Comparison of ENCODE assay signal across 7 cellular contexts in the genomic region with DNA sequence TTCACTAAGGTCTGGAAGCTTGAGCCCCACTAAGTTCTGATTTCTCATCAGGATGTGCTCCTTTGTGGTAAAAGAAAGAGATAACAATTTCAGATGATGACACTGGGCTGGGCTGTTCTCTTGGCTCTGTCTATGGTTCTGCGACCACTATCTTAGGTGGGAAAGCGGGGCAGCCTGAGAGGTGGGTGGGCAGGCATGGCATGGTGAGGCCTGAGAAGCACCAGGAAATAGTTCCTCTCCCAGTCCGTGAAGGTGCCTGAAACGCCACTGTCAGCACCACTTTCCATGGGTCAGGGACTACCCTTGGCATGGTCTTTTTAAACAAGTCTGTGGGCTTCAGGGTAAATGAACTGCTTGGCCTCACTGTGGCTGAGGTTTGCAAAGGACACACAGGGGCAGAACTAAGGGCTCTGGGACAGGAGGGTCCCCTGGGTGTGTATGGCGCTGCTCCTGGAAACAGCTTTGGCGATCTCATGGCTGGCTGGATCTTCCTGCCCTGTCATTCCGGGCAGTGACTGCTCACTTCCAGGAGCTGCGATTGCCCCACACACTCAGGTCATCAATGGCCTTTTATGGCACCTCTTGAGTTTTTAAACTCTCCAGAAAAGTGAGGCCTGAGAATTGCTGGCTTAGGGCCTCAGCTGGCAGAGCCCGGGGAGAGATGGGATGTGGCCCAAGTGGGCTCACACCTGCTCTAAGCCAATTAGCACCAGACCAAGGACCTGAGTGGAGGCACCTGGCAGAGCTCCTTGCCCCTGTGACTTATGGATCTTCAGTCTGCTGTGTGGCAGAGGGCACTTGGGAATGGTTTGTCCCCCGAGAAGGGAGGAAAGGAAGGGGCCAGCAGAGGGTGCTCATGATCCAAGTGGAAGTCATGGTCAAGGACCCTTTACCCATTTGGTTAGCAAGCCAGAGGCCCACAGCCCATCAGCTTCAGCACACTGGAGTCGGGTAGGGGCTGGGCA. TPM values are rescaled to one million over a fixed set of nuclear protein-coding genes. Genes with fewer than 3 reads are reported as not detected.
A peak's percentile ranks its signal among the peaks of the same experiment; 100 is the strongest.
DNase-seq lines count a peak whose midpoint lies in the region; ATAC-seq and TF ChIP-seq lines count a peak whose summit lies in the region.

No MANE protein-coding gene starts in this region.

- no peaks in the 10 kb centered on the region for H4K20me1 ChIP-seq in DND-41 (ENCODE audit: insufficient read depth, low read length)

- ATAC-seq in DND-41 (ENCODE audit: insufficient read depth, low read depth) (peak; percentile 22; the same call in 1 of the 3 replicates), HG03521 (IDR thresholded peaks at IDR 0.05; ENCODE audit: unreplicated experiment) (no peak), HG03571 (IDR thresholded peaks at IDR 0.05; ENCODE audit: unreplicated experiment) (no peak)
- no peak for ATAC-seq in activated CD8-positive, alpha-beta T cell treated with anti-CD3 and anti-CD28 coated beads, Interleukin-2, amount 10 ng/mL, durations not matched to agents 7 days and 5 days

- no peaks in the 10 kb centered on the region for H3K79me2 ChIP-seq in DND-41 (ENCODE audit: insufficient read depth, low read length)

- no peak overlapping the region for H3K9ac ChIP-seq in DND-41 (ENCODE audit: low read depth, low read length)

- DNase-seq in DND-41 (no peak), KBM-7 (peak; percentile 48), iPS DF 19.7 (ENCODE audit: low read depth, low spot score) (peak; percentile 47), suprapubic skin (ENCODE audit: low spot score in 2 of 2) (no peak)
- no peak for DNase-seq in activated CD8-positive, alpha-beta T cell treated with anti-CD3 and anti-CD28 coated beads, Interleukin-2, amount 10 ng/mL, durations not matched to agents 7 days and 5 days

- no peaks in the 10 kb centered on the region for H3K36me3 Mint-ChIP-seq in activated CD8-positive, alpha-beta T cell treated with anti-CD3 and anti-CD28 coated beads, Interleukin-2, amount 10 ng/mL, durations not matched to agents 7 days and 5 days (ENCODE audit: low read depth)

- H3K4me1 ChIP-seq in DND-41 (ENCODE audit: insufficient read depth, low read length) (no peaks in the 10 kb centered on the region), suprapubic skin (no peaks in the 10 kb centered on the region)

- H3K4me1 Mint-ChIP-seq in activated CD8-positive, alpha-beta T cell treated with anti-CD3 and anti-CD28 coated beads, Interleukin-2, amount 10 ng/mL, durations not matched to agents 7 days and 5 days (ENCODE audit: low read depth): peaks cover 19% of the 10 kb centered on the region

- H3K27ac Mint-ChIP-seq in activated CD8-positive, alpha-beta T cell treated with anti-CD3 and anti-CD28 coated beads, Interleukin-2, amount 10 ng/mL, durations not matched to agents 7 days and 5 days: peak overlapping the region; percentile 90

- POLR2A ChIA-PET in activated CD8-positive, alpha-beta T cell treated with anti-CD3 and anti-CD28 coated beads, Interleukin-2, amount 10 ng/mL, durations not matched to agents 7 days and 5 days (lab: Charles Lee): no interaction called here

- H3K36me3 ChIP-seq in DND-41 (ENCODE audit: insufficient read depth, low read length) (no peaks in the 10 kb centered on the region), suprapubic skin (no peaks in the 10 kb centered on the region)

- in situ Hi-C loops in KBM-7 (cut with MboI; ENCODE audit: low pct_unique_long_range_greater_than_20kb, low sequenced_read_pairs): no loop called here

- H3K27me3 Mint-ChIP-seq in activated CD8-positive, alpha-beta T cell treated with anti-CD3 and anti-CD28 coated beads, Interleukin-2, amount 10 ng/mL, durations not matched to agents 7 days and 5 days (ENCODE audit: low read depth): peaks cover 2% of the 10 kb centered on the region

- H3K4me3 Mint-ChIP-seq in activated CD8-positive, alpha-beta T cell treated with anti-CD3 and anti-CD28 coated beads, Interleukin-2, amount 10 ng/mL, durations not matched to agents 7 days and 5 days: no peak overlapping the region

- H3K27me3 ChIP-seq in DND-41 (ENCODE audit: insufficient read depth, low read length, poor library complexity) (no peaks in the 10 kb centered on the region), suprapubic skin (no peaks in the 10 kb centered on the region)

- H3K27ac ChIP-seq in DND-41 (ENCODE audit: low read length) (no peak overlapping the region), suprapubic skin (no peak overlapping the region)

- H3K9me3 Mint-ChIP-seq in activated CD8-positive, alpha-beta T cell treated with anti-CD3 and anti-CD28 coated beads, Interleukin-2, amount 10 ng/mL, durations not matched to agents 7 days and 5 days (ENCODE audit: insufficient read depth): no peaks in the 10 kb centered on the region

- TF ChIP-seq CTCF in DND-41 (IDR thresholded peaks at IDR 0.05; ENCODE audit: borderline replicate concordance, extremely low read depth, low read length, poor library complexity, severe bottlenecking) (peak; percentile 46), suprapubic skin (IDR thresholded peaks at IDR 0.05) (peak in 1 of 2 donors; percentile 9)

- TF ChIP-seq POLR2A in suprapubic skin (IDR thresholded peaks at IDR 0.05): no peak

- CTCF ChIA-PET in activated CD8-positive, alpha-beta T cell treated with anti-CD3 and anti-CD28 coated beads, Interleukin-2, amount 10 ng/mL, durations not matched to agents 7 days and 5 days (lab: Charles Lee): interaction anchor here (1.4 to 1.5 kb wide), 2 partner anchors 15 to 27 kb away, joined by 3 to 4 read pairs; no protein-coding TSS in a partner anchor

- H2AFZ ChIP-seq in DND-41 (ENCODE audit: low read depth, low read length): no peak overlapping the region

- H3K4me3 ChIP-seq in DND-41 (ENCODE audit: low read depth in 1 of 2, low read length in 2 of 2) (no peak overlapping the region), suprapubic skin (no peak overlapping the region)

- WGBS in suprapubic skin: 95% methylated on average over 7 of the region's 11 CpGs

- no peak overlapping the region for H3K4me2 ChIP-seq in DND-41 (ENCODE audit: insufficient read depth, low read length)

- peak; percentile 55 for TF ChIP-seq EP300 in suprapubic skin (IDR thresholded peaks at IDR 0.05)

- no peaks in the 10 kb centered on the region for H3K9me3 ChIP-seq in DND-41 (ENCODE audit: insufficient read depth, low read length, severe bottlenecking)
- H3K9me3 ChIP-seq in suprapubic skin: no peaks in the 10 kb centered on the region

RNA-seq across cellular contexts. Expression of a gene that starts 55.6 kb away (rescaled TPM):
- not detected for total RNA-seq in activated CD8-positive, alpha-beta T cell treated with anti-CD3 and anti-CD28 coated beads, Interleukin-2, amount 10 ng/mL, durations not matched to agents 7 days and 5 days
- 10 to 100 TPM in 2 of 4 donors, 1 to 10 TPM in 2; 3.9 to 17.0 (median 11.1) TPM for total RNA-seq in suprapubic skin

Comparison
In these comparisons a context has a peak if more than half of its experiments do, and no peak if none do; other contexts are left out.
1. DNase-seq: peak in KBM-7 (single experiment) and iPS DF 19.7 (single experiment); none in DND-41 (single experiment), activated CD8-positive, alpha-beta T cell treated with anti-CD3 and anti-CD28 coated beads, Interleukin-2, amount 10 ng/mL, durations not matched to agents 7 days and 5 days (single experiment) and suprapubic skin (0 of 2).
2. RNA of a gene that starts 55.6 kb away (total RNA-seq): 3.9 to 17.0 TPM in suprapubic skin; not detected in activated CD8-positive, alpha-beta T cell treated with anti-CD3 and anti-CD28 coated beads, Interleukin-2, amount 10 ng/mL, durations not matched to agents 7 days and 5 days; every median in the first group is over 4 times any median in the second.